8 cellular contexts compared by ENCODE assay signal in genomic region chr9:35603986-35604577, GRCh38. TPM values are rescaled to one million over a fixed set of nuclear protein-coding genes. Genes with fewer than 3 reads are reported as not detected.
A peak's percentile ranks its signal among the peaks of the same experiment; 100 is the strongest.
DNase-seq lines count a peak whose midpoint lies in the region; ATAC-seq, FAIRE-seq and TF ChIP-seq lines count a peak whose summit lies in the region.

No MANE protein-coding gene starts in this region.

- intact Hi-C loops in kidney (cut with DNase I): no loop called here

- H3K4me1 ChIP-seq in kidney (ENCODE audit: control insufficient read depth in 1 of 2, insufficient read depth in 1 of 2, low read depth in 1 of 2, low read length in 2 of 2): peaks cover 12% of the 10 kb centered on the region in 2 donors

- H3K27me3 Mint-ChIP-seq in chondrocyte (ENCODE audit: low read depth): no peaks in the 10 kb centered on the region

- ATAC-seq in GM19043 (IDR thresholded peaks at IDR 0.05; ENCODE audit: low read depth, unreplicated experiment) (peak; percentile 78), HG03378 (IDR thresholded peaks at IDR 0.05; ENCODE audit: unreplicated experiment) (peak; percentile 85)

- peak overlapping the region; percentile 95 to 97 for H3K27ac ChIP-seq in kidney (ENCODE audit: low read depth in 2 of 2, low read length in 2 of 2)

- FAIRE-seq in kidney (lab: Jason Lieb, UNC): peak; percentile 98

- H3K9me3 ChIP-seq in kidney (ENCODE audit: control insufficient read depth in 1 of 2, low read length in 2 of 2): no peaks in the 10 kb centered on the region

- H3K4me3 ChIP-seq in kidney (ENCODE audit: low read length in 2 of 2): peak overlapping the region; percentile 94 to 95

- TF ChIP-seq CTCF in chondrocyte (IDR thresholded peaks at IDR 0.05) (peak; percentile 99), kidney (IDR thresholded peaks at IDR 0.05; ENCODE audit: borderline replicate concordance, extremely low read depth, insufficient read depth) (peak; percentile 93)

- DNase-seq in Ammon's horn (ENCODE audit: low spot score) (peak; percentile 99), NCI-H446 treated with DMSO at 0.1 percent for 48 hours (lab: John Stamatoyannopoulos, UW) (peak; percentile 99), chondrocyte (ENCODE audit: low spot score) (peak; percentile 100), kidney (peak; percentile 100)
- peak; percentile 99 for DNase-seq in activated CD4-positive, alpha-beta T cell treated with anti-CD3 and anti-CD28 coated beads for 1 hour
- peak; percentile 100 for DNase-seq in stimulated activated CD4-positive, alpha-beta T cell treated with anti-CD3 and anti-CD28 coated beads, Interleukin-15, amount 100 ng/mL, for 24 hours

- H3K9me3 Mint-ChIP-seq in chondrocyte (ENCODE audit: low read depth): no peaks in the 10 kb centered on the region

- peaks cover 0 to 10% of the 10 kb centered on the region in 2 donors for H3K36me3 ChIP-seq in kidney (ENCODE audit: control insufficient read depth in 1 of 2, insufficient read depth in 2 of 2, low read length in 2 of 2)

- H3K36me3 Mint-ChIP-seq in chondrocyte (ENCODE audit: low read depth): peaks cover 11% of the 10 kb centered on the region

- peaks cover 37% of the 10 kb centered on the region for H3K4me1 Mint-ChIP-seq in chondrocyte (ENCODE audit: low read depth)

- peak overlapping the region; percentile 70 to 89 for H3K9ac ChIP-seq in kidney (ENCODE audit: low read length in 2 of 2)

- peak overlapping the region; percentile 99 for H3K27ac Mint-ChIP-seq in chondrocyte (ENCODE audit: unreplicated experiment)

- peak overlapping the region; percentile 87 for H3K4me3 Mint-ChIP-seq in chondrocyte (ENCODE audit: unreplicated experiment)

RNA-seq across cellular contexts. Expression of gene TESK1, which starts 1.0 kb away (rescaled TPM):
- 50.7 to 54.7 TPM (median 54.3 TPM) in 3 replicates for total RNA-seq in chondrocyte
- total RNA-seq in kidney: 35.8 TPM
- 34.6 TPM for polyA plus RNA-seq in kidney (ENCODE audit: insufficient read depth, low read depth, low replicate concordance)

RNA-seq across cellular contexts. Expression of gene CD72, which starts 14.1 kb away (rescaled TPM):
- total RNA-seq in chondrocyte (0.51 to 1.1 TPM (median 1.1 TPM) in 3 replicates), kidney (7.1 TPM)
- polyA plus RNA-seq in kidney (ENCODE audit: insufficient read depth, low read depth, low replicate concordance): 2.3 TPM

RNA-seq across cellular contexts. Expression of gene SIT1, which starts 46.6 kb away (rescaled TPM):
- total RNA-seq in chondrocyte (not detected in 3 replicates), kidney (3.1 TPM)
- polyA plus RNA-seq in kidney (ENCODE audit: insufficient read depth, low read depth, low replicate concordance): 0.32 TPM

RNA-seq across cellular contexts. Expression of gene RMRP, which starts 53.7 kb away (rescaled TPM):
- 11,782 to 13,339 TPM (median 12,386 TPM) in 3 replicates for total RNA-seq in chondrocyte
- 36,256 TPM for total RNA-seq in kidney
- polyA plus RNA-seq in kidney (ENCODE audit: insufficient read depth, low read depth, low replicate concordance): not detected

RNA-seq across cellular contexts. Expression of gene CCDC107, which starts 54.0 kb away (rescaled TPM):
- total RNA-seq in chondrocyte: 31.1 to 55.2 TPM (median 52.2 TPM) in 3 replicates
- total RNA-seq in kidney: 26.8 TPM
- 52.3 TPM for polyA plus RNA-seq in kidney (ENCODE audit: insufficient read depth, low read depth, low replicate concordance)

Comparison
In these comparisons a context has a peak if more than half of its experiments do, and no peak if none do; other contexts are left out.
1. Peak in every context shown above with its lines: DNase-seq, ATAC-seq, H3K4me3 ChIP-seq and H3K27ac ChIP-seq.